9 cellular contexts compared by ENCODE assay signal in genomic region chr18:58223717-58224424, GRCh38.
A peak's percentile ranks its signal among the peaks of the same experiment; 100 is the strongest.
DNase-seq lines count a peak whose midpoint lies in the region; TF ChIP-seq lines count a peak whose summit lies in the region.
"Had no signal": no experiment of that assay in that cellular context is flagged by ENCODE, and none has a peak within 500 bp of the region (broad histone marks: within the 10 kb centered on the region; RNA-seq: fewer than 3 reads in every experiment).

No MANE protein-coding gene starts in this region.

- peaks cover 14 to 23% of the 10 kb centered on the region in 2 donors for H3K4me1 ChIP-seq in neuronal stem cell (ENCODE audit: control insufficient read depth in 2 of 2, insufficient read depth in 1 of 2, low read depth in 1 of 2, low read length in 2 of 2)

- H3K36me3 Mint-ChIP-seq in activated T-helper 1 cell treated with anti-CD3 and anti-CD28 coated beads, Interleukin-12 subunit alpha, Interleukin-12 subunit beta, Interleukin-2, Interleukin-4 antibody, amounts not matched to agents 30 ng/mL and 10 ng/mL and 1 ng/mL, durations not matched to agents 14 hours and 24 hours and 36 hours (ENCODE audit: low read depth): no peaks in the 10 kb centered on the region

- H2BK5ac ChIP-seq in neuronal stem cell (ENCODE audit: low read length): no peak overlapping the region

- intact Hi-C loops in activated T-helper 1 cell treated with anti-CD3 and anti-CD28 coated beads, Interleukin-12 subunit alpha, Interleukin-12 subunit beta, Interleukin-2, Interleukin-4 antibody, amounts not matched to agents 30 ng/mL and 10 ng/mL and 1 ng/mL, durations not matched to agents 14 hours and 24 hours and 36 hours (cut with micrococcal nuclease): no loop called here

- no peak overlapping the region for H3K27ac Mint-ChIP-seq in activated T-helper 1 cell treated with anti-CD3 and anti-CD28 coated beads, Interleukin-12 subunit alpha, Interleukin-12 subunit beta, Interleukin-2, Interleukin-4 antibody, amounts not matched to agents 30 ng/mL and 10 ng/mL and 1 ng/mL, durations not matched to agents 14 hours and 24 hours and 36 hours

- H4K8ac ChIP-seq in neuronal stem cell (ENCODE audit: low read depth, low read length): no peak overlapping the region

- no peak overlapping the region for H3K4ac ChIP-seq in neuronal stem cell (ENCODE audit: low read length)

- H3K27ac ChIP-seq in neuronal stem cell (replicated peaks; ENCODE audit: low read length): no peak overlapping the region
- H3K27ac ChIP-seq: HL-60 had no signal

- H3K4me3 ChIP-seq in epithelial cell of proximal tubule (ENCODE audit: low read depth, low read length): peak overlapping the region; percentile 61
- H3K4me3 ChIP-seq in neuronal stem cell (ENCODE audit: low read length in 2 of 2): no peak overlapping the region

- no peaks in the 10 kb centered on the region for H3K9me3 ChIP-seq in neuronal stem cell (replicated peaks in 1 of 2; ENCODE audit: control insufficient read depth in 2 of 2, insufficient read depth in 1 of 2, low read depth in 1 of 2, low read length in 2 of 2)

- H3K79me1 ChIP-seq in neuronal stem cell (ENCODE audit: low read depth, low read length): no peaks in the 10 kb centered on the region

- H3K36me3 ChIP-seq in neuronal stem cell (replicated peaks in 1 of 2; ENCODE audit: control insufficient read depth in 2 of 2, insufficient read depth in 2 of 2, low read length in 2 of 2): no peaks in the 10 kb centered on the region

- no peak overlapping the region for H3K18ac ChIP-seq in neuronal stem cell (ENCODE audit: low read length)

- H2BK120ac ChIP-seq in neuronal stem cell (ENCODE audit: low read depth, low read length): no peak overlapping the region

- H3K4me1 Mint-ChIP-seq in activated T-helper 1 cell treated with anti-CD3 and anti-CD28 coated beads, Interleukin-12 subunit alpha, Interleukin-12 subunit beta, Interleukin-2, Interleukin-4 antibody, amounts not matched to agents 30 ng/mL and 10 ng/mL and 1 ng/mL, durations not matched to agents 14 hours and 24 hours and 36 hours (ENCODE audit: low read depth): no peaks in the 10 kb centered on the region

- no peak for TF ChIP-seq CTCF in epithelial cell of proximal tubule (conservative IDR thresholded peaks at IDR 0.05; ENCODE audit: low read depth, low read length)

- no peak overlapping the region for H3K4me3 Mint-ChIP-seq in activated T-helper 1 cell treated with anti-CD3 and anti-CD28 coated beads, Interleukin-12 subunit alpha, Interleukin-12 subunit beta, Interleukin-2, Interleukin-4 antibody, amounts not matched to agents 30 ng/mL and 10 ng/mL and 1 ng/mL, durations not matched to agents 14 hours and 24 hours and 36 hours

- H4K91ac ChIP-seq in neuronal stem cell (ENCODE audit: low read depth, low read length, poor library complexity): no peak overlapping the region

- no peak overlapping the region for H3K14ac ChIP-seq in neuronal stem cell (ENCODE audit: low read length)

- H2AFZ ChIP-seq in neuronal stem cell (ENCODE audit: low read length): peak overlapping the region; percentile 54

- WGBS in neuronal stem cell (ENCODE audit: extremely low coverage in 2 of 2, insufficient read length in 2 of 2, insufficient replicate concordance in 1 of 2), 2 donors: no CpG with 5 or more reads among the region's 15 CpGs

- no peak overlapping the region for H3K4me2 ChIP-seq in neuronal stem cell (ENCODE audit: insufficient read depth, low read length, poor library complexity, severe bottlenecking)

- no peaks in the 10 kb centered on the region for H3K9me3 Mint-ChIP-seq in activated T-helper 1 cell treated with anti-CD3 and anti-CD28 coated beads, Interleukin-12 subunit alpha, Interleukin-12 subunit beta, Interleukin-2, Interleukin-4 antibody, amounts not matched to agents 30 ng/mL and 10 ng/mL and 1 ng/mL, durations not matched to agents 14 hours and 24 hours and 36 hours

- no peaks in the 10 kb centered on the region for H3K27me3 ChIP-seq in neuronal stem cell (ENCODE audit: control insufficient read depth in 3 of 3, insufficient read depth in 3 of 3, low read depth in 1 of 3, low read length in 3 of 3)

- H2BK15ac ChIP-seq in neuronal stem cell (ENCODE audit: low read length): no peak overlapping the region

- H3K27me3 Mint-ChIP-seq in activated T-helper 1 cell treated with anti-CD3 and anti-CD28 coated beads, Interleukin-12 subunit alpha, Interleukin-12 subunit beta, Interleukin-2, Interleukin-4 antibody, amounts not matched to agents 30 ng/mL and 10 ng/mL and 1 ng/mL, durations not matched to agents 14 hours and 24 hours and 36 hours (ENCODE audit: insufficient read depth): peaks cover 26% of the 10 kb centered on the region

- H2BK12ac ChIP-seq in neuronal stem cell (ENCODE audit: low read length): no peak overlapping the region

- no peak overlapping the region for H2AK5ac ChIP-seq in neuronal stem cell (ENCODE audit: low read depth, low read length)

- DNase-seq in EH (ENCODE audit: low read depth): peak; percentile 96
- peak; percentile 22 for DNase-seq in OCI-M1 (lab: John Stamatoyannopoulos, UW)
- peak; percentile 97 for DNase-seq in epithelial cell of proximal tubule (ENCODE audit: low read depth)
- DNase-seq in neuronal stem cell (ENCODE audit: low spot score): no peak
- DNase-seq in central memory CD4-positive, alpha-beta T cell: no peak
- DNase-seq in activated T-helper 1 cell treated with anti-CD3 and anti-CD28 coated beads, Interleukin-12 subunit alpha, Interleukin-12 subunit beta, Interleukin-2, Interleukin-4 antibody, amounts not matched to agents 30 ng/mL and 10 ng/mL and 1 ng/mL, durations not matched to agents 14 hours and 24 hours and 36 hours (ENCODE audit: low spot score): no peak
- no peak for DNase-seq in HuH-7 (ENCODE audit: low spot score)
- no peak for DNase-seq in activated CD4-positive, alpha-beta T cell treated with anti-CD3 and anti-CD28 coated beads for 4 hours

- no peak overlapping the region for H3K23ac ChIP-seq in neuronal stem cell (ENCODE audit: low read depth, low read length, poor library complexity)

- no peak overlapping the region for H3K9ac ChIP-seq in neuronal stem cell (ENCODE audit: low read depth, low read length, poor library complexity)

Comparison
In these comparisons a context has a peak if more than half of its experiments do, and no peak if none do; other contexts are left out.
1. DNase-seq: peak in EH (single experiment), OCI-M1 (single experiment) and epithelial cell of proximal tubule (single experiment); none in neuronal stem cell (single experiment), central memory CD4-positive, alpha-beta T cell (single experiment), activated T-helper 1 cell treated with anti-CD3 and anti-CD28 coated beads, Interleukin-12 subunit alpha, Interleukin-12 subunit beta, Interleukin-2, Interleukin-4 antibody, amounts not matched to agents 30 ng/mL and 10 ng/mL and 1 ng/mL, durations not matched to agents 14 hours and 24 hours and 36 hours (single experiment), HuH-7 (single experiment) and activated CD4-positive, alpha-beta T cell treated with anti-CD3 and anti-CD28 coated beads for 4 hours (0 of 2).